1 cellular context compared by ENCODE assay signal in the genomic region with DNA sequence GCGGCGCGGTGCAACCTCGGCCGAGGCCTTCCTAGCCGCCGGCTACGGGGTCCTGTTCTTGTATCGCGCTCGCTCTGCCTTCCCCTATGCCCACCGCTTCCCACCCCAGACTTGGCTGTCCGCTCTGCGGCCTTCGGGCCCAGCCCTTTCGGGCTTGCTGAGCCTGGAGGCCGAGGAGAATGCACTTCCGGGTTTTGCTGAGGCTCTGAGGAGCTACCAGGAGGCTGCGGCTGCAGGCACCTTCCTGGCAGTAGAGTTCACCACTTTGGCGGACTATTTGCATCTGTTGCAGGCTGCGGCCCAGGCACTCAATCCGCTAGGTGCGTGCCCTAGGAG.
TF ChIP-seq lines count a peak whose summit lies in the region.

No MANE protein-coding gene starts in this region.

TF ChIP-seq in K562, 482 proteins besides CTCF, POLR2A, EP300 and RAD21 (continued from another document and continues in another):
- TF ChIP-seq, protein P1, sequence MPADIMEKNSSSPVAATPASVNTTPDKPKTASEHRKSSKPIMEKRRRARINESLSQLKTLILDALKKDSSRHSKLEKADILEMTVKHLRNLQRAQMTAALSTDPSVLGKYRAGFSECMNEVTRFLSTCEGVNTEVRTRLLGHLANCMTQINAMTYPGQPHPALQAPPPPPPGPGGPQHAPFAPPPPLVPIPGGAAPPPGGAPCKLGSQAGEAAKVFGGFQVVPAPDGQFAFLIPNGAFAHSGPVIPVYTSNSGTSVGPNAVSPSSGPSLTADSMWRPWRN (IDR thresholded peaks at IDR 0.05; ENCODE audit: low read depth): no peak
- TF ChIP-seq, protein P2, sequence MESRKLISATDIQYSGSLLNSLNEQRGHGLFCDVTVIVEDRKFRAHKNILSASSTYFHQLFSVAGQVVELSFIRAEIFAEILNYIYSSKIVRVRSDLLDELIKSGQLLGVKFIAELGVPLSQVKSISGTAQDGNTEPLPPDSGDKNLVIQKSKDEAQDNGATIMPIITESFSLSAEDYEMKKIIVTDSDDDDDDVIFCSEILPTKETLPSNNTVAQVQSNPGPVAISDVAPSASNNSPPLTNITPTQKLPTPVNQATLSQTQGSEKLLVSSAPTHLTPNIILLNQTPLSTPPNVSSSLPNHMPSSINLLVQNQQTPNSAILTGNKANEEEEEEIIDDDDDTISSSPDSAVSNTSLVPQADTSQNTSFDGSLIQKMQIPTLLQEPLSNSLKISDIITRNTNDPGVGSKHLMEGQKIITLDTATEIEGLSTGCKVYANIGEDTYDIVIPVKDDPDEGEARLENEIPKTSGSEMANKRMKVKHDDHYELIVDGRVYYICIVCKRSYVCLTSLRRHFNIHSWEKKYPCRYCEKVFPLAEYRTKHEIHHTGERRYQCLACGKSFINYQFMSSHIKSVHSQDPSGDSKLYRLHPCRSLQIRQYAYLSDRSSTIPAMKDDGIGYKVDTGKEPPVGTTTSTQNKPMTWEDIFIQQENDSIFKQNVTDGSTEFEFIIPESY (CRISPR knock-in tag; IDR thresholded peaks at IDR 0.05): no peak
- no peak for TF ChIP-seq FOXA1 (IDR thresholded peaks at IDR 0.05; ENCODE audit: borderline replicate concordance)
- TF ChIP-seq, protein P3, sequence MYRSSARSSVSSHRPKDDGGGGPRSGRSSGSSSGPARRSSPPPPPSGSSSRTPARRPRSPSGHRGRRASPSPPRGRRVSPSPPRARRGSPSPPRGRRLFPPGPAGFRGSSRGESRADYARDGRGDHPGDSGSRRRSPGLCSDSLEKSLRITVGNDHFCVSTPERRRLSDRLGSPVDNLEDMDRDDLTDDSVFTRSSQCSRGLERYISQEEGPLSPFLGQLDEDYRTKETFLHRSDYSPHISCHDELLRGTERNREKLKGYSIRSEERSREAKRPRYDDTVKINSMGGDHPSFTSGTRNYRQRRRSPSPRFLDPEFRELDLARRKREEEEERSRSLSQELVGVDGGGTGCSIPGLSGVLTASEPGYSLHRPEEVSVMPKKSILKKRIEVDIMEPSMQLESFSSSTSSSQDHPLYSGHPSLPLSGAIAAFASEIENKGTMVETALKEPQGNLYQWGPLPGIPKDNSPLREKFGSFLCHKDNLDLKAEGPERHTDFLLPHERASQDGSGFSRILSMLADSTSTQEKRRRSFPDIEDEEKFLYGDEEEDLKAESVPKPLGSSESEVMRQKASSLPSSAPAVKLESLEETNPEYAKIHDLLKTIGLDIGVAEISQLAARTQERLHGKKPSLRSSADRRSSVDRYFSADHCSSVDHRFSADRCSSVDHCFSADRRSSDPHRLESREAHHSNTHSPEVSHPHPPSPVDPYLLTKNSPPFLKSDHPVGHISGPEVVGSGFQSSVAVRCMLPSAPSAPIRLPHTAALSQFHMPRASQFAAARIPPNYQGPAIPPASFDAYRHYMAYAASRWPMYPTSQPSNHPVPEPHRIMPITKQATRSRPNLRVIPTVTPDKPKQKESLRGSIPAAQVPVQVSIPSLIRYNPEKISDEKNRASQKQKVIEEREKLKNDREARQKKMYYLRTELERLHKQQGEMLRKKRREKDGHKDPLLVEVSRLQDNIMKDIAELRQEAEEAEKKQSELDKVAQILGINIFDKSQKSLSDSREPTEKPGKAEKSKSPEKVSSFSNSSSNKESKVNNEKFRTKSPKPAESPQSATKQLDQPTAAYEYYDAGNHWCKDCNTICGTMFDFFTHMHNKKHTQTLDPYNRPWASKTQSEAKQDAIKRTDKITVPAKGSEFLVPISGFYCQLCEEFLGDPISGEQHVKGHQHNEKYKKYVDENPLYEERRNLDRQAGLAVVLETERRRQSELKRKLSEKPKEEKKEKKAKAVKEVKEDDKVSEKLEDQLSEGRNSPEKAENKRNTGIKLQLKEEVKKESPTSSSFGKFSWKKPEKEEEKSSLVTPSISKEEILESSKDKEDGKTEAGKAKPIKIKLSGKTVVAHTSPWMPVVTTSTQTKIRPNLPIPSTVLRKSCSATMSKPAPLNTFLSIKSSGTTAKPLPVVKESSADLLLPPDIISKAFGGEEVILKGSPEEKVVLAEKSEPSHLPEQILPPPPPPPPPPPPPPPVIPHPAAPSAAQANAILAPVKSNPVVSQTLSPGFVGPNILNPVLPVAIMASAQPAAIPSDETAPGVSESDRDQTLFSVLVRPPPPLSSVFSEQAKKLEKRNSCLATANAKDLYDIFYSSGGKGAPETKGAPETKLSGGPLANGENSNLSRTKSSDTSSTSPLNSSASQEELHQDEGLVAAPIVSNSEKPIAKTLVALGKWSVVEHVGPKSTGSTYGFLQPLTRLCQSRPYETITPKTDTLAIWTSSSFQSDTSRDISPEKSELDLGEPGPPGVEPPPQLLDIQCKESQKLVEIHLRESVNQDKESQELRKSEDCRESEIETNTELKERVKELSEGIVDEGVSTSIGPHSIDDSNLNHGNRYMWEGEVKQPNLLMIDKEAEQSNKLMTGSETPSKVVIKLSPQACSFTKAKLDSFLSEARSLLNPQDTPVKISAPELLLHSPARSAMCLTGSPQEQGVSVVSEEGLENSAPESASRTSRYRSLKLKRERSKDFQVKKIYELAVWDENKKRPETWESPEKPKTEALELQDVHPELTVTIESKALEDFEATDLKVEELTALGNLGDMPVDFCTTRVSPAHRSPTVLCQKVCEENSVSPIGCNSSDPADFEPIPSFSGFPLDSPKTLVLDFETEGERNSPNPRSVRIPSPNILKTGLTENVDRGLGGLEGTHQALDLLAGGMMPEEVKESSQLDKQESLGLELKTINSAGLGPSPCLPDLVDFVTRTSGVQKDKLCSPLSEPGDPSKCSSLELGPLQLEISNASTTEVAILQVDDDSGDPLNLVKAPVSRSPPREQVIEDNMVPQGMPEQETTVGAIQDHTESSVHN (IDR thresholded peaks at IDR 0.05; ENCODE audit: borderline replicate concordance in 1 of 2, low read depth in 1 of 2): no peak
- TF ChIP-seq CBX8 (IDR thresholded peaks at IDR 0.05; ENCODE audit: borderline replicate concordance, extremely low read depth, low read depth, low read length, poor library complexity, severe bottlenecking): no peak
- no peak for TF ChIP-seq STAG1 (CRISPR knock-in tag; IDR thresholded peaks at IDR 0.05; ENCODE audit: borderline replicate concordance)
- no peak for TF ChIP-seq TCF7L2 (IDR thresholded peaks at IDR 0.05; ENCODE audit: low read depth, low read length)
- no peak for TF ChIP-seq ZNF717 (CRISPR knock-in tag; IDR thresholded peaks at IDR 0.05)
- TF ChIP-seq ELF1 (tag; IDR thresholded peaks at IDR 0.05): peak; percentile 94
- TF ChIP-seq EP400 (IDR thresholded peaks at IDR 0.05): peak; percentile 74; the same call in 1 of the 2 replicates
- TF ChIP-seq SIN3A (IDR thresholded peaks at IDR 0.05; ENCODE audit: borderline replicate concordance in 2 of 2, control insufficient read depth in 1 of 2, low read depth in 2 of 2, low read length in 2 of 2): 0 out of 4 replicates have a peak, but pooled peaks of 1 of the 2 experiments have one; percentile 35
- no peak for TF ChIP-seq SRSF1 (IDR thresholded peaks at IDR 0.05; ENCODE audit: low read depth, low read length)
- TF ChIP-seq ZNF766 (CRISPR knock-in tag; conservative IDR thresholded peaks at IDR 0.05): no peak
- peak; percentile 16 for TF ChIP-seq KAT8 (IDR thresholded peaks at IDR 0.05; ENCODE audit: low read depth)
- TF ChIP-seq SUPT5H (IDR thresholded peaks at IDR 0.05): peak; percentile 49; the same call in 1 of the 2 replicates
- TF ChIP-seq, protein P4, sequence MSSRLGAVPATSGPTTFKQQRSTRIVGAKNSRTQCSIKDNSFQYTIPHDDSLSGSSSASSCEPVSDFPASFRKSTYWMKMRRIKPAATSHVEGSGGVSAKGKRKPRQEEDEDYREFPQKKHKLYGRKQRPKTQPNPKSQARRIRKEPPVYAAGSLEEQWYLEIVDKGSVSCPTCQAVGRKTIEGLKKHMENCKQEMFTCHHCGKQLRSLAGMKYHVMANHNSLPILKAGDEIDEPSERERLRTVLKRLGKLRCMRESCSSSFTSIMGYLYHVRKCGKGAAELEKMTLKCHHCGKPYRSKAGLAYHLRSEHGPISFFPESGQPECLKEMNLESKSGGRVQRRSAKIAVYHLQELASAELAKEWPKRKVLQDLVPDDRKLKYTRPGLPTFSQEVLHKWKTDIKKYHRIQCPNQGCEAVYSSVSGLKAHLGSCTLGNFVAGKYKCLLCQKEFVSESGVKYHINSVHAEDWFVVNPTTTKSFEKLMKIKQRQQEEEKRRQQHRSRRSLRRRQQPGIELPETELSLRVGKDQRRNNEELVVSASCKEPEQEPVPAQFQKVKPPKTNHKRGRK (tag; IDR thresholded peaks at IDR 0.05): no peak
- TF ChIP-seq HDAC3 (IDR thresholded peaks at IDR 0.05; ENCODE audit: borderline replicate concordance, partially characterized antibody): no peak
- TF ChIP-seq, protein P5, sequence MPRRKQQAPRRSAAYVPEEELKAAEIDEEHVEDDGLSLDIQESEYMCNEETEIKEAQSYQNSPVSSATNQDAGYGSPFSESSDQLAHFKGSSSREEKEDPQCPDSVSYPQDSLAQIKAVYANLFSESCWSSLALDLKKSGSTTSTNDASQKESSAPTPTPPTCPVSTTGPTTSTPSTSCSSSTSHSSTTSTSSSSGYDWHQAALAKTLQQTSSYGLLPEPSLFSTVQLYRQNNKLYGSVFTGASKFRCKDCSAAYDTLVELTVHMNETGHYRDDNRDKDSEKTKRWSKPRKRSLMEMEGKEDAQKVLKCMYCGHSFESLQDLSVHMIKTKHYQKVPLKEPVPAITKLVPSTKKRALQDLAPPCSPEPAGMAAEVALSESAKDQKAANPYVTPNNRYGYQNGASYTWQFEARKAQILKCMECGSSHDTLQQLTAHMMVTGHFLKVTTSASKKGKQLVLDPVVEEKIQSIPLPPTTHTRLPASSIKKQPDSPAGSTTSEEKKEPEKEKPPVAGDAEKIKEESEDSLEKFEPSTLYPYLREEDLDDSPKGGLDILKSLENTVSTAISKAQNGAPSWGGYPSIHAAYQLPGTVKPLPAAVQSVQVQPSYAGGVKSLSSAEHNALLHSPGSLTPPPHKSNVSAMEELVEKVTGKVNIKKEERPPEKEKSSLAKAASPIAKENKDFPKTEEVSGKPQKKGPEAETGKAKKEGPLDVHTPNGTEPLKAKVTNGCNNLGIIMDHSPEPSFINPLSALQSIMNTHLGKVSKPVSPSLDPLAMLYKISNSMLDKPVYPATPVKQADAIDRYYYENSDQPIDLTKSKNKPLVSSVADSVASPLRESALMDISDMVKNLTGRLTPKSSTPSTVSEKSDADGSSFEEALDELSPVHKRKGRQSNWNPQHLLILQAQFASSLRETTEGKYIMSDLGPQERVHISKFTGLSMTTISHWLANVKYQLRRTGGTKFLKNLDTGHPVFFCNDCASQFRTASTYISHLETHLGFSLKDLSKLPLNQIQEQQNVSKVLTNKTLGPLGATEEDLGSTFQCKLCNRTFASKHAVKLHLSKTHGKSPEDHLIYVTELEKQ (CRISPR knock-in tag; IDR thresholded peaks at IDR 0.05): no peak
- TF ChIP-seq DPF2 (IDR thresholded peaks at IDR 0.05): no peak
- TF ChIP-seq, protein P6, sequence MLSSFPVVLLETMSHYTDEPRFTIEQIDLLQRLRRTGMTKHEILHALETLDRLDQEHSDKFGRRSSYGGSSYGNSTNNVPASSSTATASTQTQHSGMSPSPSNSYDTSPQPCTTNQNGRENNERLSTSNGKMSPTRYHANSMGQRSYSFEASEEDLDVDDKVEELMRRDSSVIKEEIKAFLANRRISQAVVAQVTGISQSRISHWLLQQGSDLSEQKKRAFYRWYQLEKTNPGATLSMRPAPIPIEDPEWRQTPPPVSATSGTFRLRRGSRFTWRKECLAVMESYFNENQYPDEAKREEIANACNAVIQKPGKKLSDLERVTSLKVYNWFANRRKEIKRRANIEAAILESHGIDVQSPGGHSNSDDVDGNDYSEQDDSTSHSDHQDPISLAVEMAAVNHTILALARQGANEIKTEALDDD (IDR thresholded peaks at IDR 0.05): no peak
- TF ChIP-seq SRSF3 (IDR thresholded peaks at IDR 0.05; ENCODE audit: insufficient read depth, low read length): 0 out of 2 replicates have a peak, but pooled peaks have one; percentile 48
- TF ChIP-seq KDM5B (IDR thresholded peaks at IDR 0.05; ENCODE audit: insufficient replicate concordance, low read depth, low read length): no peak
- TF ChIP-seq, protein P7, sequence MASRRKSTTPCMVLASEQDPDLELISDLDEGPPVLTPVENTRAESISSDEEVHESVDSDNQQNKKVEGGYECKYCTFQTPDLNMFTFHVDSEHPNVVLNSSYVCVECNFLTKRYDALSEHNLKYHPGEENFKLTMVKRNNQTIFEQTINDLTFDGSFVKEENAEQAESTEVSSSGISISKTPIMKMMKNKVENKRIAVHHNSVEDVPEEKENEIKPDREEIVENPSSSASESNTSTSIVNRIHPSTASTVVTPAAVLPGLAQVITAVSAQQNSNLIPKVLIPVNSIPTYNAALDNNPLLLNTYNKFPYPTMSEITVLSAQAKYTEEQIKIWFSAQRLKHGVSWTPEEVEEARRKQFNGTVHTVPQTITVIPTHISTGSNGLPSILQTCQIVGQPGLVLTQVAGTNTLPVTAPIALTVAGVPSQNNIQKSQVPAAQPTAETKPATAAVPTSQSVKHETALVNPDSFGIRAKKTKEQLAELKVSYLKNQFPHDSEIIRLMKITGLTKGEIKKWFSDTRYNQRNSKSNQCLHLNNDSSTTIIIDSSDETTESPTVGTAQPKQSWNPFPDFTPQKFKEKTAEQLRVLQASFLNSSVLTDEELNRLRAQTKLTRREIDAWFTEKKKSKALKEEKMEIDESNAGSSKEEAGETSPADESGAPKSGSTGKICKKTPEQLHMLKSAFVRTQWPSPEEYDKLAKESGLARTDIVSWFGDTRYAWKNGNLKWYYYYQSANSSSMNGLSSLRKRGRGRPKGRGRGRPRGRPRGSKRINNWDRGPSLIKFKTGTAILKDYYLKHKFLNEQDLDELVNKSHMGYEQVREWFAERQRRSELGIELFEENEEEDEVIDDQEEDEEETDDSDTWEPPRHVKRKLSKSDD (conservative IDR thresholded peaks at IDR 0.05; ENCODE audit: low read length): 0 out of 2 replicates have a peak, but pooled peaks have one; percentile 35
- TF ChIP-seq, protein P8, sequence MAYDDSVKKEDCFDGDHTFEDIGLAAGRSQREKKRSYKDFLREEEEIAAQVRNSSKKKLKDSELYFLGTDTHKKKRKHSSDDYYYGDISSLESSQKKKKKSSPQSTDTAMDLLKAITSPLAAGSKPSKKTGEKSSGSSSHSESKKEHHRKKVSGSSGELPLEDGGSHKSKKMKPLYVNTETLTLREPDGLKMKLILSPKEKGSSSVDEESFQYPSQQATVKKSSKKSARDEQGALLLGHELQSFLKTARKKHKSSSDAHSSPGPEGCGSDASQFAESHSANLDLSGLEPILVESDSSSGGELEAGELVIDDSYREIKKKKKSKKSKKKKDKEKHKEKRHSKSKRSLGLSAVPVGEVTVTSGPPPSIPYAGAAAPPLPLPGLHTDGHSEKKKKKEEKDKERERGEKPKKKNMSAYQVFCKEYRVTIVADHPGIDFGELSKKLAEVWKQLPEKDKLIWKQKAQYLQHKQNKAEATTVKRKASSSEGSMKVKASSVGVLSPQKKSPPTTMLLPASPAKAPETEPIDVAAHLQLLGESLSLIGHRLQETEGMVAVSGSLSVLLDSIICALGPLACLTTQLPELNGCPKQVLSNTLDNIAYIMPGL (CRISPR knock-in tag; IDR thresholded peaks at IDR 0.05): peak; percentile 73; the same call in 1 of the 2 replicates
- TF ChIP-seq EHMT2 (IDR thresholded peaks at IDR 0.05): 0 out of 2 replicates have a peak, but pooled peaks have one; percentile 13
- TF ChIP-seq GABPB1 (CRISPR knock-in tag; IDR thresholded peaks at IDR 0.05): no peak
